Comparison of ENCODE assay signal across 8 cellular contexts in genomic region chr17:1829189-1829578, GRCh38. TPM values are rescaled to one million over a fixed set of nuclear protein-coding genes. Genes with fewer than 3 reads are reported as not detected.
DNase-seq lines count a peak whose midpoint lies in the region; TF ChIP-seq lines count a peak whose summit lies in the region.

No MANE protein-coding gene starts in this region.

- TF ChIP-seq CTCF in fibroblast of villous mesenchyme (IDR thresholded peaks at IDR 0.05; ENCODE audit: insufficient read depth, low read depth, low read length) (no peak), parathyroid adenoma (IDR thresholded peaks at IDR 0.05) (no peak)

- DNase-seq in Daoy (ENCODE audit: low read depth), result peak; percentile 27
- DNase-seq in HEK293T (ENCODE audit: extremely low spot score), result peak; percentile 49
- peak; percentile 4 for DNase-seq in T-helper 9 cell
- DNase-seq in fibroblast of villous mesenchyme (ENCODE audit: low read depth), result peak; percentile 17
- no peak for DNase-seq in NCI-H1930 (lab: John Stamatoyannopoulos, UW)
- DNase-seq in stimulated activated CD4-positive, alpha-beta T cell treated with anti-CD3 and anti-CD28 coated beads, Interleukin-12 subunit alpha, Interleukin-12 subunit beta, amount 100 ng/mL, for 4 hours, result no peak
- DNase-seq in effector CD4-positive, alpha-beta T cell, result no peak

- no peaks in the 10 kb centered on the region for H3K27me3 ChIP-seq in parathyroid adenoma (ENCODE audit: control insufficient read depth, insufficient read depth, low read length)

- H3K79me2 ChIP-seq in parathyroid adenoma, result peaks cover 14% of the 10 kb centered on the region

- no peak overlapping the region for H3K27ac ChIP-seq in parathyroid adenoma

- H3K4me3 ChIP-seq in fibroblast of villous mesenchyme (ENCODE audit: low read depth, low read length), result peak overlapping the region; percentile 87
- peak overlapping the region; percentile 89 for H3K4me3 ChIP-seq in parathyroid adenoma (ENCODE audit: low read depth, low read length)

- peaks cover 3% of the 10 kb centered on the region for H3K4me1 ChIP-seq in parathyroid adenoma

- peak overlapping the region; percentile 88 for H3K4me2 ChIP-seq in parathyroid adenoma (ENCODE audit: low read length)

- H3K36me3 ChIP-seq in parathyroid adenoma (ENCODE audit: control insufficient read depth, insufficient read depth, low read length), result no peaks in the 10 kb centered on the region

- H3K9me3 ChIP-seq in parathyroid adenoma (ENCODE audit: control insufficient read depth, low read length), result no peaks in the 10 kb centered on the region

- peak overlapping the region; percentile 12 for H3K9ac ChIP-seq in parathyroid adenoma

- CTCF ChIA-PET in HEK293T (lab: Yijun Ruan, JAX), result no interaction called here

- POLR2A ChIA-PET in HEK293T (lab: Yijun Ruan, JAX), result interaction anchor here (0.6 to 2.6 kb wide), 21 partner anchors 9 to 200 kb away, joined by 3 to 29 read pairs (median 4); partner anchors contain the start of gene SERPINF1

- H2AFZ ChIP-seq in parathyroid adenoma, result peak overlapping the region; percentile 95

TF ChIP-seq in HEK293T, 16 proteins besides CTCF, POLR2A, EP300 and RAD21:
- TF ChIP-seq L3MBTL2 (conservative IDR thresholded peaks at IDR 0.05), result peak; percentile 34; the same call in 1 of the 2 replicates
- no peak for TF ChIP-seq FOXA1 (IDR thresholded peaks at IDR 0.05)

RNA-seq across cellular contexts. Expression of gene SMYD4, which starts 0.5 kb away (rescaled TPM):
- 10.1 and 11.0 TPM in 2 replicates for total RNA-seq in Daoy (2014; rRNA removed; shearing (Covaris generic))
- 9.3 and 12.5 TPM in 2 replicates for total RNA-seq in fibroblast of villous mesenchyme

RNA-seq across cellular contexts. Expression of gene RPA1, which starts 0.6 kb away (rescaled TPM):
- total RNA-seq in Daoy (2014; rRNA removed; shearing (Covaris generic)), result 25.4 and 29.9 TPM in 2 replicates
- 13.4 and 13.5 TPM in 2 replicates for total RNA-seq in fibroblast of villous mesenchyme

Comparison
In these comparisons a context has a peak if more than half of its experiments do, and no peak if none do; other contexts are left out.
1. DNase-seq: peak in Daoy (single experiment), HEK293T (single experiment), T-helper 9 cell (single experiment) and fibroblast of villous mesenchyme (single experiment); none in NCI-H1930 (0 of 2), stimulated activated CD4-positive, alpha-beta T cell treated with anti-CD3 and anti-CD28 coated beads, Interleukin-12 subunit alpha, Interleukin-12 subunit beta, amount 100 ng/mL, for 4 hours (single experiment) and effector CD4-positive, alpha-beta T cell (single experiment).